Comparison of ENCODE assay signal across 6 cellular contexts in the genomic region with DNA sequence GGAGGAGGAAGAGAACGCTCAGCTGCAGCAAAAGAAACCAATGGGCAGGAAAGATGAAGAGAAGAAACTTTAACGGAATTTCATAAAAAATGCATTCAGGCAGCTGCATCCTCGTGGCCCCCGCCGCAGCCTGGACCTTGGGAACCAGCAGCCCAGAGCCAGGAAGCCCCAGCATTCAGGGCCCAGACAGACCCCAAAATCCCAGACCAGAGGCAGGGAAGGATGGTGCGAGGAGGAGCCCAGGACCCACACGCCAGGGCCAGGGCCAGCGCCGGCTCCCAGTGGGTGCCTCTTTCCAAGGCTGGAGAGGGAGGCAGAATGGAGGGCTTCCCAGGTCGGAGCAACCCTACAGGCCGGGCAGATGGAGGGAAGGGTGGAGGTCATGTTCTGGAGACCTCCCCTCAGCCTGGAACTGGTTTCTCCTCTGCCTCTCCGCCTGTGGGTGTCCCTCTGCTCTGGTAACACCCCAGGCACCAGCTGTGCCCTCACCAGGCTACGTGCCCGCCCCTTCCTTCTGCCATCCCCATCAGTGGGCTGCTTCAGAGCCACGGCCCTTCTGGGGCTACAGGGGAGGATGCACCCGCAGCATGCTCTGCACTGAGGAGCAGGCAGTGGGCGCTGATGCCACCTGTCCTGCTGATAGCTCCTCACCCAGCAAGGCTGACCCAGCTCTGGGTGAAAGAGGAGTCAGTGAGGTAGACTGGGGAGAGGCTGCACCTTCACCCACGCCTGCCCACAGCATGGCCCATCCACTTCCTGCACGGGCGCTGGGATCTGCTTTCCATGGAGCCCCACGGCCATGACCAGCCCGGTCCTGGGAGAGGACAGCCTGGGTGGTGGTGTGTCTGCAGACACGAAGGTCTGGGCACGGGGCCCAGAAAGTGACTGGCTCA. TPM values are rescaled to one million over a fixed set of nuclear protein-coding genes. Genes with fewer than 3 reads are reported as not detected.
DNase-seq lines count a peak whose midpoint lies in the region; ATAC-seq and TF ChIP-seq lines count a peak whose summit lies in the region.

No MANE protein-coding gene starts in this region.

- H3K36me3 ChIP-seq in vagina: no peaks in the 10 kb centered on the region

- H3K27ac ChIP-seq in vagina: peak overlapping the region; percentile 78

- CTCF ChIA-PET in activated B cell treated with CpG ODN at 0.5 μM for 24 hours (lab: Charles Lee): interaction anchor here (1.2 to 3.3 kb wide), 5 partner anchors 9 to 140 kb away, joined by 5 to 38 read pairs (median 18); partner anchors contain the start of gene SLC25A19

- POLR2A ChIA-PET in activated B cell treated with CpG ODN at 0.5 μM for 24 hours (lab: Charles Lee): interaction anchor here (0.6 to 7.4 kb wide), 14 partner anchors 11 to 222 kb away, joined by 3 to 110 read pairs (median 15); partner anchors contain the start of genes GGA3, GRB2, JPT1 and MRPS7

- H3K27me3 Mint-ChIP-seq in activated B cell treated with CpG ODN at 0.5 μM for 24 hours: no peaks in the 10 kb centered on the region

- H3K9me3 Mint-ChIP-seq in activated B cell treated with CpG ODN at 0.5 μM for 24 hours: no peaks in the 10 kb centered on the region

- peak overlapping the region; percentile 82 for H3K4me3 Mint-ChIP-seq in activated B cell treated with CpG ODN at 0.5 μM for 24 hours

- ATAC-seq in activated B cell treated with CpG ODN at 0.5 μM for 24 hours (ENCODE audit: low read depth): no peak

- H3K27ac Mint-ChIP-seq in activated B cell treated with CpG ODN at 0.5 μM for 24 hours: peak overlapping the region; percentile 76

- TF ChIP-seq POLR2A in vagina (IDR thresholded peaks at IDR 0.05): no peak

- peaks cover 23% of the 10 kb centered on the region for H3K4me1 ChIP-seq in vagina

- H3K27me3 ChIP-seq in vagina: no peaks in the 10 kb centered on the region

- peaks cover 38% of the 10 kb centered on the region for H3K36me3 Mint-ChIP-seq in activated B cell treated with CpG ODN at 0.5 μM for 24 hours (ENCODE audit: low read depth)

- intact Hi-C loops in activated B cell treated with CpG ODN at 0.5 μM for 24 hours (cut with micrococcal nuclease): loop anchor here (1.0 to 5.0 kb wide), 5 partner anchors 17 to 317 kb away; partner anchors contain the start of genes CASKIN2, SLC25A19 and TSEN54
- intact Hi-C loops in vagina (cut with DNase I): no loop called here

- H3K4me1 Mint-ChIP-seq in activated B cell treated with CpG ODN at 0.5 μM for 24 hours: peaks cover 20% of the 10 kb centered on the region

- H3K4me3 ChIP-seq in GM12864 (ENCODE audit: low read depth, low read length) (peak overlapping the region; percentile 65), iPS-18c (ENCODE audit: insufficient read depth, low read depth, low read length) (peak overlapping the region; percentile 91), vagina (peak overlapping the region; percentile 76 to 88)

- no peak for TF ChIP-seq CTCF in GM12864 (IDR thresholded peaks at IDR 0.05; ENCODE audit: low read depth, low read length, missing control alignments)
- no peak for TF ChIP-seq CTCF in activated B cell treated with CpG ODN at 0.5 μM for 24 hours (IDR thresholded peaks at IDR 0.05)
- no peak for TF ChIP-seq CTCF in vagina (IDR thresholded peaks at IDR 0.05)

- DNase-seq in GM12864 (ENCODE audit: low read depth): no peak
- DNase-seq in activated B cell treated with CpG ODN at 0.5 μM for 24 hours: no peak
- DNase-seq in vagina (ENCODE audit: extremely low spot score in 2 of 2): no peak
- no peak for DNase-seq in hepatic stellate cell (ENCODE audit: low spot score)
- DNase-seq in kidney glomerular epithelial cell (lab: John Stamatoyannopoulos, UW): no peak

- H3K9me3 ChIP-seq in iPS-18c (ENCODE audit: control insufficient read depth, insufficient read depth, low read length) (no peaks in the 10 kb centered on the region), vagina (no peaks in the 10 kb centered on the region)

RNA-seq across cellular contexts. Expression of gene MIF4GD, which starts 1.2 kb away (rescaled TPM):
- total RNA-seq in activated B cell treated with CpG ODN at 0.5 μM for 24 hours: 50.8 and 55.2 TPM in 2 replicates
- 26.3 TPM for total RNA-seq in vagina

RNA-seq across cellular contexts. Expression of gene MRPS7, which starts 10.5 kb away (rescaled TPM):
- total RNA-seq in activated B cell treated with CpG ODN at 0.5 μM for 24 hours (67.6 and 71.3 TPM in 2 replicates), vagina (40.3 TPM)

RNA-seq across cellular contexts. Expression of gene GGA3, which starts 10.8 kb away (rescaled TPM):
- total RNA-seq in activated B cell treated with CpG ODN at 0.5 μM for 24 hours: 116 and 119 TPM in 2 replicates
- 36.8 TPM for total RNA-seq in vagina

RNA-seq across cellular contexts. Expression of gene SLC25A19, which starts 17.0 kb away (rescaled TPM):
- total RNA-seq in activated B cell treated with CpG ODN at 0.5 μM for 24 hours (87.6 and 96.7 TPM in 2 replicates), vagina (16.7 TPM)
